Comparison of ENCODE assay signal across 2 cellular contexts in genomic region chr12:4603946-4604345, GRCh38. TPM values are rescaled to one million over a fixed set of nuclear protein-coding genes. Genes with fewer than 3 reads are reported as not detected.
"Had no signal": no experiment of that assay in that cellular context is flagged by ENCODE, and none has a peak within 500 bp of the region (broad histone marks: within the 10 kb centered on the region; RNA-seq: fewer than 3 reads in every experiment).

No MANE protein-coding gene starts in this region.

- H3K27ac ChIP-seq: HL-60 had no signal

RNA-seq across cellular contexts. Expression of gene AKAP3, which starts 44.9 kb away (rescaled TPM):
- total RNA-seq: HT-29 had no signal
